ENCODE assay signal across 11 cellular contexts in the genomic region with DNA sequence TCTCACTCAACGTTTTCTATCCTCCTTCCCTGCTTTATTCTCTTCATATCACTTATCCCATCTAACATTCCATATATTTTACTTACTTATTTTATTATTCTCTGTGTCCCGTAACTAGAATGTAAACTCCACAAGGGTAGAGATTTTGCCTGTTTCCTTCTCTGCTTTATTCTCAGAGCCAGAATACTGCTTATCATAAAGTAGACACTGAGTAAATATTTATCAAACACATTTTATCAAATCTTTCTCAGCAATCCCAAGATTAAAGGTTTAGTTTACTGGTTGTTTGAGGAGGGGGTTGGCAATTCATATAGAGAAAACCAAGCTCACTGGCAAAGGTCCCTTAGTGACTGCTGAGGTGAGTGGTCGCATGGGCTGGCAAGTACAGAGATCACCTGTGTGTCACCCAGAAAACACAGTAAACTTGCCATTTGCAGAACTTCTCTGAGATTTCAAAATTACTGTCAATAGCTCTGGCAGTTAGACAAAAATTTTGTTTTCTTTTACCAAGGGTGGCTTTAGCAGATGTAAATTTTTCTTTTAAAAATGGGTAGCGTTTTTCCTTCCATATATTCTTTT.
"Had no signal": no experiment of that assay in that cellular context is flagged by ENCODE, and none has a peak within 500 bp of the region (broad histone marks: within the 10 kb centered on the region; RNA-seq: fewer than 3 reads in every experiment).

No MANE protein-coding gene starts in this region.

- H3K4me3 ChIP-seq: GM23248, GM23338, HAP-1 had no signal

- H2AFZ ChIP-seq: GM23248 had no signal

- H3K27ac ChIP-seq: GM23248 had no signal

- H3K9me3 ChIP-seq: HAP-1 had no signal

- H3K36me3 ChIP-seq: HAP-1 had no signal

- H3K9ac ChIP-seq: GM23248 had no signal

- H3K4me2 ChIP-seq: GM23338 had no signal

- ATAC-seq: GM23338, HCT116 had no signal

- DNase-seq: GOT3, H7, H9, HCEC 1CT, HFFc6 had no signal

- FAIRE-seq: H1, H54 had no signal
